Comparison of ENCODE assay signal across 19 cellular contexts in genomic region chr7:106480616-106481031, GRCh38.
DNase-seq lines count a peak whose midpoint lies in the region; ATAC-seq, FAIRE-seq and TF ChIP-seq lines count a peak whose summit lies in the region.
"Had no signal": no experiment of that assay in that cellular context is flagged by ENCODE, and none has a peak within 500 bp of the region (broad histone marks: within the 10 kb centered on the region; RNA-seq: fewer than 3 reads in every experiment).

No MANE protein-coding gene starts in this region.

- no peak overlapping the region for H3K4me3 Mint-ChIP-seq in activated CD4-positive, alpha-beta T cell treated with anti-CD3 and anti-CD28 coated beads for 36 hours
- no peak overlapping the region for H3K4me3 Mint-ChIP-seq in T-helper 2 cell treated with Interferon-gamma antibody and Interleukin-4, amounts not matched to agents 5 μg/mL and 100 μg/mL, for 36 hours
- H3K4me3 Mint-ChIP-seq: activated B cell treated with CpG ODN at 0.5 μM for 24 hours; activated naive CD8-positive, alpha-beta T cell treated with anti-CD3 and anti-CD28 coated beads, Interleukin-2, amount 10 ng/mL, durations not matched to agents 7 days and 5 days; dendritic cell treated with granulocyte-macrophage colony-stimulating factor and Interleukin-4, amounts not matched to agents 40 ng/mL and 50 ng/mL, for 4 days; T-helper 1 cell treated with Interleukin-12 subunit alpha and Interleukin-12 subunit beta and Interleukin-4 antibody, amounts not matched to agents 30 μg/mL and 1 μg/mL, for 36 hours had no signal

- TF ChIP-seq CTCF in keratinocyte (optimal IDR thresholded peaks at IDR 0.05 in 1 of 3, IDR thresholded peaks at IDR 0.05 in 1 of 3, conservative IDR thresholded peaks at IDR 0.05 in 1 of 3; ENCODE audit: extremely low read depth in 1 of 3, insufficient read depth in 2 of 3, low read length in 3 of 3) = no peak
- TF ChIP-seq CTCF in A673 (conservative IDR thresholded peaks at IDR 0.05; ENCODE audit: low read depth, low read length) = no peak
- no peak for TF ChIP-seq CTCF in prostate gland (IDR thresholded peaks at IDR 0.05)

- H3K27me3 ChIP-seq in keratinocyte (ENCODE audit: control insufficient read depth, extremely low read depth, insufficient read depth, low read length) (no peaks in the 10 kb centered on the region), A673 (replicated peaks; ENCODE audit: insufficient read depth, low read depth, low read length, poor library complexity) (no peaks in the 10 kb centered on the region), prostate gland (replicated peaks; ENCODE audit: insufficient read depth) (no peaks in the 10 kb centered on the region)
- H3K27me3 ChIP-seq: breast epithelium, pancreas, upper lobe of left lung had no signal

- peak; percentile 28 for DNase-seq in activated CD4-positive, alpha-beta T cell treated with anti-CD3 and anti-CD28 coated beads for 36 hours
- no peak for DNase-seq in activated CD4-positive, alpha-beta T cell treated with anti-CD3 and anti-CD28 coated beads for 48 hours
- DNase-seq in T-helper 2 cell treated with Interferon-gamma antibody and Interleukin-4, amounts not matched to agents 5 μg/mL and 100 μg/mL, for 36 hours (ENCODE audit: low spot score) = peak; percentile 31
- DNase-seq in keratinocyte (ENCODE audit: low read depth, low spot score) = no peak
- DNase-seq in A673 (ENCODE audit: low spot score) = no peak
- DNase-seq in NCI-H2196 treated with DMSO at 0.1 percent for 48 hours (lab: John Stamatoyannopoulos, UW; ENCODE audit: unreplicated experiment) = no peak
- DNase-seq in prostate gland (ENCODE audit: low spot score) = no peak
- DNase-seq: activated B cell treated with CpG ODN at 0.5 μM for 24 hours; activated CD8-positive, alpha-beta memory T cell treated with anti-CD3 and anti-CD28 coated beads, Interleukin-2, amount 50 U/mL, for 4 hours; activated naive CD8-positive, alpha-beta T cell treated with anti-CD3 and anti-CD28 coated beads, Interleukin-2, amount 10 ng/mL, durations not matched to agents 7 days and 5 days; C1 segment of cervical spinal cord; NCI-H1694 treated with DMSO at 0.1 percent for 48 hours; NCI-H446 treated with DMSO at 0.1 percent for 48 hours; pancreas; upper lobe of left lung had no signal

- dilution Hi-C loops in keratinocyte (cut with MboI; ENCODE audit: extremely low pct_ligation_motif_present, low sequenced_read_pairs) = no loop called here

- intact Hi-C loops in activated CD4-positive, alpha-beta T cell treated with anti-CD3 and anti-CD28 coated beads for 36 hours (cut with DNase I, micrococcal nuclease) = loop anchor here (1.0 to 5.0 kb wide), 8 partner anchors 55 to 226 kb away; no protein-coding TSS in a partner anchor
- intact Hi-C loops in A673 (cut with micrococcal nuclease; ENCODE audit: unreplicated experiment) (no loop called here), prostate gland (cut with DNase I) (no loop called here)

- H3K4me1 ChIP-seq in keratinocyte (ENCODE audit: control insufficient read depth, extremely low read depth, insufficient read depth, low read length) (peaks cover 16% of the 10 kb centered on the region), A673 (ENCODE audit: insufficient read depth, low read length, poor library complexity, severe bottlenecking) (peaks cover 6% of the 10 kb centered on the region), prostate gland (replicated peaks) (no peaks in the 10 kb centered on the region)
- H3K4me1 ChIP-seq: breast epithelium, pancreas had no signal

- CTCF ChIA-PET in activated CD4-positive, alpha-beta T cell treated with anti-CD3 and anti-CD28 coated beads for 36 hours (lab: Charles Lee) = interaction anchor here (0.7 to 1.0 kb wide), 2 partner anchors 11 to 1961 kb away, joined by 3 read pairs; no protein-coding TSS in a partner anchor
- CTCF ChIA-PET in A673 (lab: Charles Lee) = no interaction called here

- no peaks in the 10 kb centered on the region for H3K36me3 Mint-ChIP-seq in activated CD4-positive, alpha-beta T cell treated with anti-CD3 and anti-CD28 coated beads for 36 hours (ENCODE audit: low read depth)
- no peaks in the 10 kb centered on the region for H3K36me3 Mint-ChIP-seq in T-helper 2 cell treated with Interferon-gamma antibody and Interleukin-4, amounts not matched to agents 5 μg/mL and 100 μg/mL, for 36 hours (ENCODE audit: low read depth)
- H3K36me3 Mint-ChIP-seq: activated naive CD8-positive, alpha-beta T cell treated with anti-CD3 and anti-CD28 coated beads, Interleukin-2, amount 10 ng/mL, durations not matched to agents 7 days and 5 days had no signal

- no TSS peak for BruUV-seq in A673 (replicated peaks; lab: Mats Ljungman, UMichigan)

- WGBS in prostate gland = 32% methylated on average over 3 of the region's 3 CpGs

- peak; percentile 21 for ATAC-seq in activated CD4-positive, alpha-beta T cell treated with anti-CD3 and anti-CD28 coated beads for 36 hours
- peak; percentile 7 for ATAC-seq in GM21381 (IDR thresholded peaks at IDR 0.05; ENCODE audit: unreplicated experiment)
- ATAC-seq: pancreas had no signal

- H3K9me1 ChIP-seq in keratinocyte (ENCODE audit: control insufficient read depth, extremely low read depth, insufficient read depth, low read length) = no peaks in the 10 kb centered on the region

- H4K20me1 ChIP-seq in keratinocyte (ENCODE audit: control insufficient read depth, extremely low read depth, insufficient read depth, low read length) = no peaks in the 10 kb centered on the region

- H2AFZ ChIP-seq in keratinocyte (ENCODE audit: control insufficient read depth, low read length) = peak overlapping the region; percentile 32

- peak overlapping the region; percentile 69 for H3K27ac Mint-ChIP-seq in activated CD4-positive, alpha-beta T cell treated with anti-CD3 and anti-CD28 coated beads for 36 hours
- H3K27ac Mint-ChIP-seq in T-helper 2 cell treated with Interferon-gamma antibody and Interleukin-4, amounts not matched to agents 5 μg/mL and 100 μg/mL, for 36 hours = peak overlapping the region; percentile 45
- H3K27ac Mint-ChIP-seq: activated B cell treated with CpG ODN at 0.5 μM for 24 hours; activated naive CD8-positive, alpha-beta T cell treated with anti-CD3 and anti-CD28 coated beads, Interleukin-2, amount 10 ng/mL, durations not matched to agents 7 days and 5 days; dendritic cell treated with granulocyte-macrophage colony-stimulating factor and Interleukin-4, amounts not matched to agents 40 ng/mL and 50 ng/mL, for 4 days; T-helper 1 cell treated with Interleukin-12 subunit alpha and Interleukin-12 subunit beta and Interleukin-4 antibody, amounts not matched to agents 30 μg/mL and 1 μg/mL, for 36 hours had no signal

- peaks cover 1% of the 10 kb centered on the region for H3K9me3 Mint-ChIP-seq in activated CD4-positive, alpha-beta T cell treated with anti-CD3 and anti-CD28 coated beads for 36 hours (ENCODE audit: low read depth)
- H3K9me3 Mint-ChIP-seq in T-helper 2 cell treated with Interferon-gamma antibody and Interleukin-4, amounts not matched to agents 5 μg/mL and 100 μg/mL, for 36 hours = no peaks in the 10 kb centered on the region
- H3K9me3 Mint-ChIP-seq: activated B cell treated with CpG ODN at 0.5 μM for 24 hours; activated naive CD8-positive, alpha-beta T cell treated with anti-CD3 and anti-CD28 coated beads, Interleukin-2, amount 10 ng/mL, durations not matched to agents 7 days and 5 days; dendritic cell treated with granulocyte-macrophage colony-stimulating factor and Interleukin-4, amounts not matched to agents 40 ng/mL and 50 ng/mL, for 4 days; T-helper 1 cell treated with Interleukin-12 subunit alpha and Interleukin-12 subunit beta and Interleukin-4 antibody, amounts not matched to agents 30 μg/mL and 1 μg/mL, for 36 hours had no signal

- H3K27ac ChIP-seq in keratinocyte (ENCODE audit: control insufficient read depth, insufficient read depth, low read length) (no peak overlapping the region), A673 (ENCODE audit: low read depth, low read length, poor library complexity, severe bottlenecking) (no peak overlapping the region), prostate gland (no peak overlapping the region)
- H3K27ac ChIP-seq: breast epithelium, pancreas, upper lobe of left lung had no signal

- no peaks in the 10 kb centered on the region for H3K79me2 ChIP-seq in keratinocyte (ENCODE audit: control insufficient read depth, insufficient read depth, low read length)

- H3K36me3 ChIP-seq in keratinocyte (ENCODE audit: control insufficient read depth in 2 of 2, extremely low read depth in 1 of 2, insufficient read depth in 2 of 2, low read length in 2 of 2) (no peaks in the 10 kb centered on the region), A673 (ENCODE audit: insufficient read depth, low read length, poor library complexity, severe bottlenecking) (no peaks in the 10 kb centered on the region), prostate gland (no peaks in the 10 kb centered on the region)
- H3K36me3 ChIP-seq: breast epithelium, pancreas, upper lobe of left lung had no signal

- POLR2A ChIA-PET in activated CD4-positive, alpha-beta T cell treated with anti-CD3 and anti-CD28 coated beads for 36 hours (lab: Charles Lee) = no interaction called here
- POLR2A ChIA-PET in A673 (lab: Charles Lee; ENCODE audit: low non-redundant PET) = no interaction called here

- H3K27me3 Mint-ChIP-seq in activated CD4-positive, alpha-beta T cell treated with anti-CD3 and anti-CD28 coated beads for 36 hours = peaks cover 11% of the 10 kb centered on the region
- peaks cover 4% of the 10 kb centered on the region for H3K27me3 Mint-ChIP-seq in T-helper 2 cell treated with Interferon-gamma antibody and Interleukin-4, amounts not matched to agents 5 μg/mL and 100 μg/mL, for 36 hours (ENCODE audit: low read depth)

- H3K9me3 ChIP-seq in keratinocyte (ENCODE audit: control insufficient read depth, low read depth, low read length) = no peaks in the 10 kb centered on the region
- no peaks in the 10 kb centered on the region for H3K9me3 ChIP-seq in A673 (ENCODE audit: low read depth, low read length, poor library complexity, severe bottlenecking)
- H3K9me3 ChIP-seq in prostate gland = no peaks in the 10 kb centered on the region
- H3K9me3 ChIP-seq: breast epithelium, pancreas, upper lobe of left lung had no signal

- TF ChIP-seq POLR2A in prostate gland (IDR thresholded peaks at IDR 0.05) = no peak

- no peak for FAIRE-seq in keratinocyte (lab: Jason Lieb, UNC)
- FAIRE-seq: pancreas had no signal

- H3K4me3 ChIP-seq in keratinocyte (ENCODE audit: control insufficient read depth in 2 of 3, extremely low read depth in 1 of 3, insufficient read depth in 2 of 3, low read depth in 1 of 3, low read length in 3 of 3) (no peak overlapping the region), A673 (ENCODE audit: low read depth, low read length, poor library complexity, severe bottlenecking) (no peak overlapping the region), prostate gland (no peak overlapping the region)
- H3K4me3 ChIP-seq: breast epithelium, pancreas, upper lobe of left lung had no signal

- no peak overlapping the region for H3K9ac ChIP-seq in keratinocyte (ENCODE audit: control insufficient read depth, extremely low read depth, insufficient read depth, low read length)

- H3K4me1 Mint-ChIP-seq in activated CD4-positive, alpha-beta T cell treated with anti-CD3 and anti-CD28 coated beads for 36 hours = peaks cover 46% of the 10 kb centered on the region
- H3K4me1 Mint-ChIP-seq in T-helper 2 cell treated with Interferon-gamma antibody and Interleukin-4, amounts not matched to agents 5 μg/mL and 100 μg/mL, for 36 hours (ENCODE audit: low read depth) = peaks cover 27% of the 10 kb centered on the region
- H3K4me1 Mint-ChIP-seq: activated B cell treated with CpG ODN at 0.5 μM for 24 hours had no signal

- no peak overlapping the region for H3K4me2 ChIP-seq in keratinocyte (ENCODE audit: control insufficient read depth, extremely low read depth, insufficient read depth, low read depth, low read length)

Comparison
In these comparisons a context has a peak if more than half of its experiments do, and no peak if none do; other contexts are left out.
1. DNase-seq: peak in activated CD4-positive, alpha-beta T cell treated with anti-CD3 and anti-CD28 coated beads for 36 hours (single experiment) and T-helper 2 cell treated with Interferon-gamma antibody and Interleukin-4, amounts not matched to agents 5 μg/mL and 100 μg/mL, for 36 hours (single experiment); none in activated CD4-positive, alpha-beta T cell treated with anti-CD3 and anti-CD28 coated beads for 48 hours (single experiment), keratinocyte (single experiment), A673 (single experiment), NCI-H2196 treated with DMSO at 0.1 percent for 48 hours (single experiment) and prostate gland (single experiment).
2. intact Hi-C loops: an anchor here in activated CD4-positive, alpha-beta T cell treated with anti-CD3 and anti-CD28 coated beads for 36 hours (1.0 to 5.0 kb wide); none called in A673 and prostate gland.